Comparison of ENCODE assay signal across 8 cellular contexts in the genomic region with DNA sequence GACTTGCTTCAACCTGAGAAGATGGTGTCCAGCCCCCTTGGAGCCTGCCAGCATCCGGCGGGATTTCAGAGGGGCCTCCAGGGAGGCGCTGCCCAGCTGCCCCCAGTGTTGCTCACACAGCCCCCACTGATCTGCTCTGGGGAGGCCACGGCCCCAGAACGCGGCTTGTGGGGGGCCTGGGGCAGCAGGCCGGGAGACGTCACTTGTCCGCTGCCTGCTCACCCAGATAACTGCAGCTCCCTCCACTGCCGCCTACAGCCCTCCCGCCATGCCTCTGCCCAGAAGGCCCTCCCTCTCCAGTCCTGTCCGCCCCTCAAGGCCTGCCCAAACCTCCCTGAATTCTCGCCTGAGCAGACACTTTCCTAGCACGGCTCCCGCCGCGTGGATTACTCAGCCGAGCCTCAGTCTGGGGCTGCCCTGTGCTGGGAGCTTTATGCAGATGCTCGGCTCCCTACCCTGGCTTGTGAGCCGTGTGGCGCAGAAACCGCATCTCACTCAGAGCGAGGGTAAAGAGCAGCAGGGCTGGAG. TPM values are rescaled to one million over a fixed set of nuclear protein-coding genes. Genes with fewer than 3 reads are reported as not detected.
DNase-seq lines count a peak whose midpoint lies in the region; TF ChIP-seq lines count a peak whose summit lies in the region.

No MANE protein-coding gene starts in this region.

- intact Hi-C loops in Caco-2 (cut with micrococcal nuclease; ENCODE audit: unreplicated experiment), result loop anchor here (10.0 kb wide), 1 partner anchor 571 kb away; no protein-coding TSS in a partner anchor

- H3K4me3 ChIP-seq in Caco-2 (ENCODE audit: low read depth, low read length), result no peak overlapping the region

- 0 out of 2 replicates have a peak, but pooled peaks cover 2% of the 10 kb centered on the region for H3K4me1 ChIP-seq in Caco-2

- peaks cover 25% of the 10 kb centered on the region for H3K27me3 Mint-ChIP-seq in T-helper 2 cell treated with Interferon-gamma antibody and Interleukin-4, amounts not matched to agents 5 μg/mL and 100 μg/mL, for 36 hours (ENCODE audit: low read depth)
- H3K27me3 Mint-ChIP-seq in Caco-2 (ENCODE audit: insufficient read depth, unreplicated experiment), result peaks cover 12% of the 10 kb centered on the region

- peak overlapping the region; percentile 83 for H3K4me3 Mint-ChIP-seq in T-helper 2 cell treated with Interferon-gamma antibody and Interleukin-4, amounts not matched to agents 5 μg/mL and 100 μg/mL, for 36 hours
- no peak overlapping the region for H3K4me3 Mint-ChIP-seq in Caco-2 (ENCODE audit: unreplicated experiment)

- peaks cover 1% of the 10 kb centered on the region; the same call in 1 of the 2 replicates for H3K27me3 ChIP-seq in Caco-2 (replicated peaks; ENCODE audit: control insufficient read depth, insufficient read depth, low read length)

- peaks cover 22% of the 10 kb centered on the region for H3K4me1 Mint-ChIP-seq in T-helper 2 cell treated with Interferon-gamma antibody and Interleukin-4, amounts not matched to agents 5 μg/mL and 100 μg/mL, for 36 hours (ENCODE audit: low read depth)
- H3K4me1 Mint-ChIP-seq in Caco-2 (ENCODE audit: low read depth, unreplicated experiment), result peaks cover 7% of the 10 kb centered on the region

- peak overlapping the region; percentile 22 for H3K27ac Mint-ChIP-seq in T-helper 2 cell treated with Interferon-gamma antibody and Interleukin-4, amounts not matched to agents 5 μg/mL and 100 μg/mL, for 36 hours
- no peak overlapping the region for H3K27ac Mint-ChIP-seq in Caco-2 (ENCODE audit: unreplicated experiment)

- CTCF ChIA-PET in Caco-2 (lab: Charles Lee), result no interaction called here

- H3K9me3 ChIP-seq in Caco-2, result no peaks in the 10 kb centered on the region

- peak; percentile 42 for DNase-seq in T-helper 2 cell treated with Interferon-gamma antibody and Interleukin-4, amounts not matched to agents 5 μg/mL and 100 μg/mL, for 36 hours (ENCODE audit: low spot score)
- DNase-seq in T-helper 2 cell (no peak), hepatic stellate cell (ENCODE audit: low spot score) (peak; percentile 77), Caco-2 (no peak), NK-92 (lab: John Stamatoyannopoulos, UW; ENCODE audit: unreplicated experiment) (no peak), amniotic stem cell (lab: John Stamatoyannopoulos, UW) (no peak)
- peak; percentile 71 to 76 for DNase-seq in activated T-cell treated with anti-CD3 and anti-CD28 coated beads, Interleukin-2, amount 50 U/mL, for 48 hours
- peak; percentile 37 to 53 for DNase-seq in stimulated activated CD4-positive, alpha-beta T cell treated with anti-CD3 and anti-CD28 coated beads, Interleukin-12 subunit alpha, Interleukin-12 subunit beta, amount 100 ng/mL, for 24 hours (ENCODE audit: low read depth in 2 of 2)

- H3K36me3 ChIP-seq in Caco-2 (ENCODE audit: control insufficient read depth, insufficient read depth, low read length), result no peaks in the 10 kb centered on the region

- TF ChIP-seq CTCF in Caco-2 (IDR thresholded peaks at IDR 0.05; ENCODE audit: insufficient read depth in 1 of 2, low read depth in 1 of 2, low read length in 1 of 2, severe bottlenecking in 1 of 2, unreplicated experiment in 1 of 2), result no peak

- no peaks in the 10 kb centered on the region for H3K36me3 Mint-ChIP-seq in T-helper 2 cell treated with Interferon-gamma antibody and Interleukin-4, amounts not matched to agents 5 μg/mL and 100 μg/mL, for 36 hours (ENCODE audit: low read depth)
- H3K36me3 Mint-ChIP-seq in Caco-2 (ENCODE audit: insufficient read depth, unreplicated experiment), result no peaks in the 10 kb centered on the region

- H3K9me3 Mint-ChIP-seq in T-helper 2 cell treated with Interferon-gamma antibody and Interleukin-4, amounts not matched to agents 5 μg/mL and 100 μg/mL, for 36 hours, result no peaks in the 10 kb centered on the region
- no peaks in the 10 kb centered on the region for H3K9me3 Mint-ChIP-seq in Caco-2 (ENCODE audit: unreplicated experiment)

- BruUV-seq in Caco-2 (replicated peaks; lab: Mats Ljungman, UMichigan), result no TSS peak

- POLR2A ChIA-PET in Caco-2 (lab: Charles Lee), result no interaction called here

RNA-seq across cellular contexts. Expression of gene ADIPOQ, which starts 17.2 kb away (rescaled TPM):
- not detected in 2 replicates for total RNA-seq in Caco-2 (2022)

RNA-seq across cellular contexts. Expression of gene RFC4, which starts 19.1 kb away (rescaled TPM):
- total RNA-seq in Caco-2 (2022), result 52.6 and 62.2 TPM in 2 replicates

RNA-seq across cellular contexts. Expression of gene EIF4A2, which starts 42.0 kb away (rescaled TPM):
- 346 and 359 TPM in 2 replicates for total RNA-seq in Caco-2 (2022)

Comparison
In these comparisons a context has a peak if more than half of its experiments do, and no peak if none do; other contexts are left out.
1. DNase-seq: peak in T-helper 2 cell treated with Interferon-gamma antibody and Interleukin-4, amounts not matched to agents 5 μg/mL and 100 μg/mL, for 36 hours (single experiment), activated T-cell treated with anti-CD3 and anti-CD28 coated beads, Interleukin-2, amount 50 U/mL, for 48 hours (2 of 2), hepatic stellate cell (single experiment) and stimulated activated CD4-positive, alpha-beta T cell treated with anti-CD3 and anti-CD28 coated beads, Interleukin-12 subunit alpha, Interleukin-12 subunit beta, amount 100 ng/mL, for 24 hours (2 of 2); none in T-helper 2 cell (0 of 5), Caco-2 (0 of 2), NK-92 (single experiment) and amniotic stem cell (single experiment).